ENCODE assay signal across 15 cellular contexts in genomic region chr5:115423541-115423940, GRCh38.
A peak's percentile ranks its signal among the peaks of the same experiment; 100 is the strongest.
DNase-seq lines count a peak whose midpoint lies in the region; ATAC-seq and TF ChIP-seq lines count a peak whose summit lies in the region.
"Had no signal": no experiment of that assay in that cellular context is flagged by ENCODE, and none has a peak within 500 bp of the region (broad histone marks: within the 10 kb centered on the region; RNA-seq: fewer than 3 reads in every experiment).

No MANE protein-coding gene starts in this region.

- POLR2A ChIA-PET in PC-9 (lab: Charles Lee; ENCODE audit: unreplicated experiment): interaction anchor here (0.6 to 0.7 kb wide), 3 partner anchors 44 to 108 kb away, joined by 3 to 11 read pairs (median 6); no protein-coding TSS in a partner anchor

- intact Hi-C loops in PC-9 (cut with micrococcal nuclease; ENCODE audit: unreplicated experiment) (loop anchor here (5.0 kb wide), 2 partner anchors 39 to 56 kb away; no protein-coding TSS in a partner anchor), esophagus muscularis mucosa (cut with DNase I) (loop anchor here (5.0 kb wide), 1 partner anchor 119 kb away; the partner anchor contains the start of gene FEM1C), mucosa of descending colon (cut with DNase I, micrococcal nuclease) (loop anchor here in 1 of 2 donors (10.0 kb wide), 1 partner anchor 111 kb away; no protein-coding TSS in a partner anchor)

- no peaks in the 10 kb centered on the region for H3K79me2 ChIP-seq in PC-9 (ENCODE audit: low read depth)

- CTCF ChIA-PET in PC-9 (lab: Charles Lee): no interaction called here

- H3K9me3 ChIP-seq in PC-9 (ENCODE audit: insufficient read depth, low read depth): peaks cover 4% of the 10 kb centered on the region; the same call in 1 of the 2 replicates
- no peaks in the 10 kb centered on the region for H3K9me3 ChIP-seq in esophagus muscularis mucosa
- no peaks in the 10 kb centered on the region for H3K9me3 ChIP-seq in mucosa of descending colon
- H3K9me3 ChIP-seq in upper lobe of left lung: no peaks in the 10 kb centered on the region
- H3K9me3 ChIP-seq: neutrophil, SK-N-SH had no signal

- ATAC-seq in mucosa of descending colon (peak; percentile 77), upper lobe of left lung (ENCODE audit: low FRiP score in 2 of 2) (peak; percentile 75 to 88), HG03565 (IDR thresholded peaks at IDR 0.05; ENCODE audit: unreplicated experiment) (no peak)
- ATAC-seq: CD8-positive, alpha-beta T cell had no signal

- DNase-seq in PC-9: peak in 1 of 2 experiments; percentile 60
- no peak for DNase-seq in esophagus muscularis mucosa (ENCODE audit: extremely low spot score)
- peak; percentile 64 to 82 (median 70) for DNase-seq in mucosa of descending colon
- peak; percentile 46 to 77 for DNase-seq in upper lobe of left lung
- DNase-seq in NCI-H446 treated with DMSO at 0.1 percent for 48 hours (lab: John Stamatoyannopoulos, UW): no peak
- no peak for DNase-seq in CD1c-positive myeloid dendritic cell (ENCODE audit: extremely low spot score)
- no peak for DNase-seq in NCI-H345 treated with DMSO at 0.1 percent for 48 hours (lab: John Stamatoyannopoulos, UW; ENCODE audit: unreplicated experiment)
- DNase-seq: activated CD4-positive, alpha-beta T cell treated with anti-CD3 and anti-CD28 coated beads, Interleukin-2, amount 10 ng/mL, durations not matched to agents 7 days and 5 days; activated naive CD4-positive, alpha-beta T cell treated with anti-CD3 and anti-CD28 coated beads, Interleukin-2, amount 10 ng/mL, durations not matched to agents 7 days and 5 days; CD8-positive, alpha-beta T cell; effector CD4-positive, alpha-beta T cell; NCI-H2171; SK-N-SH had no signal

- no TSS peak for BruUV-seq in PC-9 (replicated peaks; lab: Mats Ljungman, UMichigan)

- H3K27me3 ChIP-seq in PC-9 (ENCODE audit: insufficient read depth, low read depth): no peaks in the 10 kb centered on the region
- H3K27me3 ChIP-seq in esophagus muscularis mucosa: no peaks in the 10 kb centered on the region
- H3K27me3 ChIP-seq in upper lobe of left lung: no peaks in the 10 kb centered on the region

- no peak overlapping the region for H3K4me3 ChIP-seq in PC-9
- H3K4me3 ChIP-seq in esophagus muscularis mucosa: no peak overlapping the region
- no peak overlapping the region for H3K4me3 ChIP-seq in mucosa of descending colon
- no peak overlapping the region for H3K4me3 ChIP-seq in upper lobe of left lung

- H3K9me2 ChIP-seq in PC-9 (ENCODE audit: insufficient read depth): no peaks in the 10 kb centered on the region
- H3K9me2 ChIP-seq: SK-N-SH had no signal

- H3K4me1 ChIP-seq in PC-9 (replicated peaks; ENCODE audit: insufficient read depth) (peaks cover 40% of the 10 kb centered on the region), esophagus muscularis mucosa (peaks cover 45 to 66% (median 59%) of the 10 kb centered on the region in 4 donors), mucosa of descending colon (ENCODE audit: low read depth) (peaks cover 19% of the 10 kb centered on the region), upper lobe of left lung (peaks cover 0 to 37% (median 12%) of the 10 kb centered on the region in 4 donors)

- peaks cover 14% of the 10 kb centered on the region; the same call in 1 of the 2 replicates for H3F3A ChIP-seq in PC-9 (ENCODE audit: insufficient read depth, low read depth)

- H2AFZ ChIP-seq in PC-9: no peak overlapping the region

- peak overlapping the region; percentile 35; the same call in 1 of the 2 replicates for H3K27ac ChIP-seq in PC-9
- H3K27ac ChIP-seq in esophagus muscularis mucosa (replicated peaks in 1 of 4): peak overlapping the region; percentile 78 to 85 (median 84)
- H3K27ac ChIP-seq in upper lobe of left lung: peak overlapping the region; percentile 52 to 72 (median 70)
- H3K27ac ChIP-seq: neutrophil had no signal

- no peak for TF ChIP-seq CTCF in PC-9 (conservative IDR thresholded peaks at IDR 0.05)
- no peak for TF ChIP-seq CTCF in esophagus muscularis mucosa (IDR thresholded peaks at IDR 0.05)
- TF ChIP-seq CTCF in mucosa of descending colon (IDR thresholded peaks at IDR 0.05): no peak
- TF ChIP-seq CTCF in upper lobe of left lung (IDR thresholded peaks at IDR 0.05): no peak

- H3K4me2 ChIP-seq in PC-9: peak overlapping the region; percentile 24; the same call in 1 of the 2 replicates
- H3K4me2 ChIP-seq: SK-N-SH had no signal

- H3K36me3 ChIP-seq in PC-9 (ENCODE audit: low read depth) (no peaks in the 10 kb centered on the region), esophagus muscularis mucosa (no peaks in the 10 kb centered on the region), mucosa of descending colon (ENCODE audit: low read depth) (no peaks in the 10 kb centered on the region), upper lobe of left lung (no peaks in the 10 kb centered on the region)
- H3K36me3 ChIP-seq: neutrophil had no signal

- 64% methylated on average over 4 of the region's 5 CpGs for WGBS in esophagus muscularis mucosa
- 46 to 56% methylated on average over 4 of the region's 5 CpGs for WGBS in upper lobe of left lung, 2 donors

- no peak for TF ChIP-seq POLR2A in esophagus muscularis mucosa (IDR thresholded peaks at IDR 0.05; ENCODE audit: low read depth)
- TF ChIP-seq POLR2A in upper lobe of left lung (IDR thresholded peaks at IDR 0.05): peak in 1 of 4 donors; percentile 43

- H4K20me1 ChIP-seq in PC-9 (ENCODE audit: insufficient read depth): no peaks in the 10 kb centered on the region

- TF ChIP-seq EP300 in esophagus muscularis mucosa (IDR thresholded peaks at IDR 0.05): no peak
- no peak for TF ChIP-seq EP300 in upper lobe of left lung (IDR thresholded peaks at IDR 0.05)

Comparison
In these comparisons a context has a peak if more than half of its experiments do, and no peak if none do; other contexts are left out.
1. DNase-seq: peak in mucosa of descending colon (3 of 3) and upper lobe of left lung (2 of 2); none in esophagus muscularis mucosa (single experiment), NCI-H446 treated with DMSO at 0.1 percent for 48 hours (single experiment), CD1c-positive myeloid dendritic cell (single experiment) and NCI-H345 treated with DMSO at 0.1 percent for 48 hours (single experiment).
2. Peak in every context shown above with its lines, with median percentiles within 50 percentile points of each other: H3K27ac ChIP-seq.